In genomic region chr14:91510171-91511013, GRCh38 we compare ENCODE assay signal across 1 cellular context.
TF ChIP-seq lines count a peak whose summit lies in the region.

TSS of gene PPP4R3A (minus strand) at chr14:91510310. CDS start at chr14:91509647, 663 bp downstream.

TF ChIP-seq in GM23338, 12 proteins besides CTCF, POLR2A, EP300 and RAD21 (continued from another document):
- no peak for TF ChIP-seq ZNF114 (CRISPR knock-in tag; IDR thresholded peaks at IDR 0.05)
- TF ChIP-seq, protein P1, sequence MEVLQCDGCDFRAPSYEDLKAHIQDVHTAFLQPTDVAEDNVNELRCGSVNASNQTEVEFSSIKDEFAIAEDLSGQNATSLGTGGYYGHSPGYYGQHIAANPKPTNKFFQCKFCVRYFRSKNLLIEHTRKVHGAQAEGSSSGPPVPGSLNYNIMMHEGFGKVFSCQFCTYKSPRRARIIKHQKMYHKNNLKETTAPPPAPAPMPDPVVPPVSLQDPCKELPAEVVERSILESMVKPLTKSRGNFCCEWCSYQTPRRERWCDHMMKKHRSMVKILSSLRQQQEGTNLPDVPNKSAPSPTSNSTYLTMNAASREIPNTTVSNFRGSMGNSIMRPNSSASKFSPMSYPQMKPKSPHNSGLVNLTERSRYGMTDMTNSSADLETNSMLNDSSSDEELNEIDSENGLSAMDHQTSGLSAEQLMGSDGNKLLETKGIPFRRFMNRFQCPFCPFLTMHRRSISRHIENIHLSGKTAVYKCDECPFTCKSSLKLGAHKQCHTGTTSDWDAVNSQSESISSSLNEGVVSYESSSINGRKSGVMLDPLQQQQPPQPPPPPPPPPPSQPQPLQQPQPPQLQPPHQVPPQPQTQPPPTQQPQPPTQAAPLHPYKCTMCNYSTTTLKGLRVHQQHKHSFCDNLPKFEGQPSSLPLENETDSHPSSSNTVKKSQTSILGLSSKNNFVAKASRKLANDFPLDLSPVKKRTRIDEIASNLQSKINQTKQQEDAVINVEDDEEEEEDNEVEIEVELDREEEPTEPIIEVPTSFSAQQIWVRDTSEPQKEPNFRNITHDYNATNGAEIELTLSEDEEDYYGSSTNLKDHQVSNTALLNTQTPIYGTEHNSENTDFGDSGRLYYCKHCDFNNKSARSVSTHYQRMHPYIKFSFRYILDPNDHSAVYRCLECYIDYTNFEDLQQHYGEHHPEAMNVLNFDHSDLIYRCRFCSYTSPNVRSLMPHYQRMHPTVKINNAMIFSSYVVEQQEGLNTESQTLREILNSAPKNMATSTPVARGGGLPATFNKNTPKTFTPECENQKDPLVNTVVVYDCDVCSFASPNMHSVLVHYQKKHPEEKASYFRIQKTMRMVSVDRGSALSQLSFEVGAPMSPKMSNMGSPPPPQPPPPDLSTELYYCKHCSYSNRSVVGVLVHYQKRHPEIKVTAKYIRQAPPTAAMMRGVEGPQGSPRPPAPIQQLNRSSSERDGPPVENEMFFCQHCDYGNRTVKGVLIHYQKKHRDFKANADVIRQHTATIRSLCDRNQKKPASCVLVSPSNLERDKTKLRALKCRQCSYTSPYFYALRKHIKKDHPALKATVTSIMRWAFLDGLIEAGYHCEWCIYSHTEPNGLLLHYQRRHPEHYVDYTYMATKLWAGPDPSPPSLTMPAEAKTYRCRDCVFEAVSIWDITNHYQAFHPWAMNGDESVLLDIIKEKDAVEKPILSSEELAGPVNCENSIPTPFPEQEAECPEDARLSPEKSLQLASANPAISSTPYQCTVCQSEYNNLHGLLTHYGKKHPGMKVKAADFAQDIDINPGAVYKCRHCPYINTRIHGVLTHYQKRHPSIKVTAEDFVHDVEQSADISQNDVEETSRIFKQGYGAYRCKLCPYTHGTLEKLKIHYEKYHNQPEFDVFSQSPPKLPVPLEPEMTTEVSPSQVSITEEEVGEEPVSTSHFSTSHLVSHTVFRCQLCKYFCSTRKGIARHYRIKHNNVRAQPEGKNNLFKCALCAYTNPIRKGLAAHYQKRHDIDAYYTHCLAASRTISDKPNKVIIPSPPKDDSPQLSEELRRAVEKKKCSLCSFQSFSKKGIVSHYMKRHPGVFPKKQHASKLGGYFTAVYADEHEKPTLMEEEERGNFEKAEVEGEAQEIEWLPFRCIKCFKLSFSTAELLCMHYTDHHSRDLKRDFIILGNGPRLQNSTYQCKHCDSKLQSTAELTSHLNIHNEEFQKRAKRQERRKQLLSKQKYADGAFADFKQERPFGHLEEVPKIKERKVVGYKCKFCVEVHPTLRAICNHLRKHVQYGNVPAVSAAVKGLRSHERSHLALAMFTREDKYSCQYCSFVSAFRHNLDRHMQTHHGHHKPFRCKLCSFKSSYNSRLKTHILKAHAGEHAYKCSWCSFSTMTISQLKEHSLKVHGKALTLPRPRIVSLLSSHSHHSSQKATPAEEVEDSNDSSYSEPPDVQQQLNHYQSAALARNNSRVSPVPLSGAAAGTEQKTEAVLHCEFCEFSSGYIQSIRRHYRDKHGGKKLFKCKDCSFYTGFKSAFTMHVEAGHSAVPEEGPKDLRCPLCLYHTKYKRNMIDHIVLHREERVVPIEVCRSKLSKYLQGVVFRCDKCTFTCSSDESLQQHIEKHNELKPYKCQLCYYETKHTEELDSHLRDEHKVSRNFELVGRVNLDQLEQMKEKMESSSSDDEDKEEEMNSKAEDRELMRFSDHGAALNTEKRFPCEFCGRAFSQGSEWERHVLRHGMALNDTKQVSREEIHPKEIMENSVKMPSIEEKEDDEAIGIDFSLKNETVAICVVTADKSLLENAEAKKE (CRISPR knock-in tag; IDR thresholded peaks at IDR 0.05): no peak
- TF ChIP-seq JUNB (IDR thresholded peaks at IDR 0.05; ENCODE audit: unreplicated experiment): no peak
- TF ChIP-seq EZH2 (IDR thresholded peaks at IDR 0.05; ENCODE audit: low read depth, unreplicated experiment): no peak
- peak; percentile 97 for TF ChIP-seq CREB1 (CRISPR knock-in tag; IDR thresholded peaks at IDR 0.05; ENCODE audit: low read depth)
